ENCODE assay signal across 23 cellular contexts in the genomic region with DNA sequence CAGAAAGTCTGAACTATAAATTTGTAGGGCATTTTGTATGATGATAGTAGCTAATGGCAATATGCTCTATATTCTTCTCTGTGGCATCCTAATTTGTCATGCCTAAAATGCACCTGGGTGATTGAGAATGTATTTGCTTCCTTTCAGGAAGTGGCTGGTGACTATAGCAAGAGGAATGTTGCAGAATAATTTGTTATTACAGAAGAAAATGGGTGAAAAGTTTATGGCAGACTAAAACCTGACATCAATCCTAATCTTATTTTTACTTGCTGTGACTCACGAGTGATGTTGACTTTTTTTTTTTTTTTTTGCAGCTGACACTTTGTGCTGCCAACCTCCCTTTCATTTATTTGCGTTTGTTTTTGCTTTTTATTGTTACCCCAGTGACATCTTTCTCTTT.
DNase-seq lines count a peak whose midpoint lies in the region; ATAC-seq and TF ChIP-seq lines count a peak whose summit lies in the region.
"Had no signal": no experiment of that assay in that cellular context is flagged by ENCODE, and none has a peak within 500 bp of the region (broad histone marks: within the 10 kb centered on the region; RNA-seq: fewer than 3 reads in every experiment).

No MANE protein-coding gene starts in this region.

- H3F3A ChIP-seq in GM23338 (replicated peaks; ENCODE audit: low read depth): no peaks in the 10 kb centered on the region

- H3K4me3 ChIP-seq in AG10803 (ENCODE audit: low read length) (no peak overlapping the region), astrocyte of the spinal cord (ENCODE audit: low read depth, low read length) (no peak overlapping the region), GM23338 (no peak overlapping the region)
- H3K4me3 ChIP-seq: K562, lower lobe of right lung, transverse colon had no signal

- H3K9me3 Mint-ChIP-seq in GM23338: no peaks in the 10 kb centered on the region
- H3K9me3 Mint-ChIP-seq: activated B cell treated with CpG ODN at 0.5 μM for 24 hours; activated T-helper 2 cell treated with anti-CD3 and anti-CD28 coated beads, Interferon-gamma antibody, Interleukin-2, Interleukin-4, amounts not matched to agents 10 μg/mL and 5 μg/mL and 100 μg/mL, durations not matched to agents 14 hours and 24 hours and 36 hours; T-helper 1 cell treated with Interleukin-12 subunit alpha and Interleukin-12 subunit beta and Interleukin-4 antibody, amounts not matched to agents 30 μg/mL and 1 μg/mL, for 36 hours had no signal

- in situ Hi-C loops in astrocyte of the spinal cord (cut with HindIII; ENCODE audit: low sequenced_read_pairs): no loop called here

- H3K36me3 Mint-ChIP-seq in GM23338 (ENCODE audit: low read depth): no peaks in the 10 kb centered on the region

- no peaks in the 10 kb centered on the region for H3K4me1 ChIP-seq in GM23338 (ENCODE audit: insufficient read depth)
- H3K4me1 ChIP-seq: lower lobe of right lung, transverse colon had no signal

- no peaks in the 10 kb centered on the region for H3K27me3 ChIP-seq in GM23338 (ENCODE audit: insufficient read depth)
- H3K27me3 ChIP-seq: transverse colon had no signal

- H3K27me3 Mint-ChIP-seq in GM23338 (ENCODE audit: insufficient read depth, low read depth, poor library complexity): no peaks in the 10 kb centered on the region
- H3K27me3 Mint-ChIP-seq: activated B cell treated with CpG ODN at 0.5 μM for 24 hours had no signal

- TF ChIP-seq CTCF in AG10803 (conservative IDR thresholded peaks at IDR 0.05; ENCODE audit: low read length) (no peak), astrocyte of the spinal cord (IDR thresholded peaks at IDR 0.05; ENCODE audit: low read depth, low read length) (no peak), GM23338 (conservative IDR thresholded peaks at IDR 0.05; ENCODE audit: low read depth in 2 of 2) (no peak)

- H4K20me1 ChIP-seq in GM23338 (replicated peaks; ENCODE audit: insufficient read depth): no peaks in the 10 kb centered on the region

- ATAC-seq in GM23338: no peak
- ATAC-seq in GM18520 (IDR thresholded peaks at IDR 0.05; ENCODE audit: unreplicated experiment): no peak
- no peak for ATAC-seq in HG03139 (IDR thresholded peaks at IDR 0.05; ENCODE audit: unreplicated experiment)
- ATAC-seq: K562, lower lobe of right lung, sciatic nerve had no signal

- no peak overlapping the region for H3K4me3 Mint-ChIP-seq in GM23338
- H3K4me3 Mint-ChIP-seq: activated B cell treated with CpG ODN at 0.5 μM for 24 hours; T-helper 1 cell treated with Interleukin-12 subunit alpha and Interleukin-12 subunit beta and Interleukin-4 antibody, amounts not matched to agents 30 μg/mL and 1 μg/mL, for 36 hours had no signal

- H3K36me3 ChIP-seq in GM23338 (ENCODE audit: insufficient read depth): no peaks in the 10 kb centered on the region
- H3K36me3 ChIP-seq: lower lobe of right lung, transverse colon had no signal

- H3K27ac Mint-ChIP-seq in GM23338: no peak overlapping the region
- H3K27ac Mint-ChIP-seq: activated B cell treated with CpG ODN at 0.5 μM for 24 hours; activated T-helper 2 cell treated with anti-CD3 and anti-CD28 coated beads, Interferon-gamma antibody, Interleukin-2, Interleukin-4, amounts not matched to agents 10 μg/mL and 5 μg/mL and 100 μg/mL, durations not matched to agents 14 hours and 24 hours and 36 hours; T-helper 1 cell treated with Interleukin-12 subunit alpha and Interleukin-12 subunit beta and Interleukin-4 antibody, amounts not matched to agents 30 μg/mL and 1 μg/mL, for 36 hours had no signal

- H3K4me2 ChIP-seq in GM23338: no peak overlapping the region

- H3K27ac ChIP-seq in GM23338 (ENCODE audit: low read depth): no peak overlapping the region
- H3K27ac ChIP-seq: lower lobe of right lung, transverse colon had no signal

- no peaks in the 10 kb centered on the region for H3K9me2 ChIP-seq in GM23338 (ENCODE audit: insufficient read depth)

- no peaks in the 10 kb centered on the region for H3K4me1 Mint-ChIP-seq in GM23338
- H3K4me1 Mint-ChIP-seq: activated B cell treated with CpG ODN at 0.5 μM for 24 hours had no signal

- no peaks in the 10 kb centered on the region for H3K79me2 ChIP-seq in GM23338 (replicated peaks; ENCODE audit: insufficient read depth)

- DNase-seq in AG10803 (ENCODE audit: low read depth) (peak; percentile 9), LHCN-M2 (ENCODE audit: low read depth) (peak; percentile 72), astrocyte of the spinal cord (ENCODE audit: low read depth, low spot score) (peak; percentile 52), kidney glomerular epithelial cell (lab: John Stamatoyannopoulos, UW) (peak; percentile 64), GM23338 (ENCODE audit: low spot score) (no peak), AML-193 (lab: John Stamatoyannopoulos, UW) (no peak)
- DNase-seq: activated B cell treated with CpG ODN at 0.5 μM for 24 hours; activated CD8-positive, alpha-beta memory T cell treated with anti-CD3 and anti-CD28 coated beads for 24 hours; amniotic stem cell; cortex of kidney; GOT3; lower lobe of right lung; NCI-H1694; NCI-H526 treated with DMSO at 0.1 percent for 48 hours; RPMI8226; stimulated activated CD4-positive, alpha-beta T cell treated with anti-CD3 and anti-CD28 coated beads, Interleukin-4, amount 100 ng/mL, for 24 hours; transverse colon had no signal

- H2AFZ ChIP-seq in GM23338: no peak overlapping the region

TF ChIP-seq in GM23338, 12 proteins besides CTCF, POLR2A, EP300 and RAD21 (continues in another document):
- TF ChIP-seq EZH2phosphoT487 (IDR thresholded peaks at IDR 0.05; ENCODE audit: unreplicated experiment) (no peak), REST (IDR thresholded peaks at IDR 0.05; ENCODE audit: unreplicated experiment) (no peak), POLR2AphosphoS5 (IDR thresholded peaks at IDR 0.05; ENCODE audit: low read depth) (no peak), EZH2 (IDR thresholded peaks at IDR 0.05; ENCODE audit: low read depth, unreplicated experiment) (no peak), STAT1 (IDR thresholded peaks at IDR 0.05; ENCODE audit: unreplicated experiment) (no peak), JUNB (IDR thresholded peaks at IDR 0.05; ENCODE audit: unreplicated experiment) (no peak), ZNF331 (CRISPR knock-in tag; IDR thresholded peaks at IDR 0.05; ENCODE audit: low read depth) (no peak), NANOG (IDR thresholded peaks at IDR 0.05; ENCODE audit: borderline replicate concordance) (no peak), CREB1 (CRISPR knock-in tag; IDR thresholded peaks at IDR 0.05; ENCODE audit: low read depth) (no peak)
- TF ChIP-seq, protein P1, sequence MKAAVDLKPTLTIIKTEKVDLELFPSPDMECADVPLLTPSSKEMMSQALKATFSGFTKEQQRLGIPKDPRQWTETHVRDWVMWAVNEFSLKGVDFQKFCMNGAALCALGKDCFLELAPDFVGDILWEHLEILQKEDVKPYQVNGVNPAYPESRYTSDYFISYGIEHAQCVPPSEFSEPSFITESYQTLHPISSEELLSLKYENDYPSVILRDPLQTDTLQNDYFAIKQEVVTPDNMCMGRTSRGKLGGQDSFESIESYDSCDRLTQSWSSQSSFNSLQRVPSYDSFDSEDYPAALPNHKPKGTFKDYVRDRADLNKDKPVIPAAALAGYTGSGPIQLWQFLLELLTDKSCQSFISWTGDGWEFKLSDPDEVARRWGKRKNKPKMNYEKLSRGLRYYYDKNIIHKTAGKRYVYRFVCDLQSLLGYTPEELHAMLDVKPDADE (IDR thresholded peaks at IDR 0.05): no peak

Comparison
In these comparisons a context has a peak if more than half of its experiments do, and no peak if none do; other contexts are left out.
1. DNase-seq: peak in AG10803 (single experiment), LHCN-M2 (single experiment), astrocyte of the spinal cord (single experiment) and kidney glomerular epithelial cell (single experiment); none in GM23338 (single experiment) and AML-193 (0 of 2).